8 cellular contexts compared by ENCODE assay signal in genomic region chr2:226030369-226031077, GRCh38.
A peak's percentile ranks its signal among the peaks of the same experiment; 100 is the strongest.
DNase-seq lines count a peak whose midpoint lies in the region; ATAC-seq and TF ChIP-seq lines count a peak whose summit lies in the region.

No MANE protein-coding gene starts in this region.

- no peaks in the 10 kb centered on the region for H3K36me3 Mint-ChIP-seq in activated naive CD4-positive, alpha-beta T cell treated with anti-CD3 and anti-CD28 coated beads, Interleukin-2, amount 50 U/mL, for 24 hours

- 14% methylated on average over 14 of the region's 14 CpGs for WGBS in prostate gland

- H3K36me3 ChIP-seq in SK-N-MC (ENCODE audit: insufficient read depth, low read length) (no peaks in the 10 kb centered on the region), prostate gland (no peaks in the 10 kb centered on the region)

- H3K4me1 ChIP-seq in foreskin keratinocyte (no peaks in the 10 kb centered on the region), prostate gland (replicated peaks) (no peaks in the 10 kb centered on the region)

- no peak for TF ChIP-seq CTCF in foreskin keratinocyte (conservative IDR thresholded peaks at IDR 0.05)
- no peak for TF ChIP-seq CTCF in prostate gland (IDR thresholded peaks at IDR 0.05)

- peak overlapping the region; percentile 7 for H3K9ac ChIP-seq in SK-N-MC (ENCODE audit: insufficient read length)

- H3K4me3 ChIP-seq in SK-N-MC (peak overlapping the region; percentile 69), prostate gland (peak overlapping the region; percentile 29 to 35)

- H3K27me3 Mint-ChIP-seq in activated naive CD4-positive, alpha-beta T cell treated with anti-CD3 and anti-CD28 coated beads, Interleukin-2, amount 50 U/mL, for 24 hours: peaks cover 35% of the 10 kb centered on the region

- H3K9me3 ChIP-seq in SK-N-MC (ENCODE audit: low read depth, low read length): no peaks in the 10 kb centered on the region
- no peaks in the 10 kb centered on the region for H3K9me3 ChIP-seq in prostate gland

- peak; percentile 16 for ATAC-seq in foreskin keratinocyte

- peaks cover 20% of the 10 kb centered on the region for H3K4me1 Mint-ChIP-seq in activated naive CD4-positive, alpha-beta T cell treated with anti-CD3 and anti-CD28 coated beads, Interleukin-2, amount 50 U/mL, for 24 hours

- no peak for DNase-seq in activated naive CD4-positive, alpha-beta T cell (lab: John Stamatoyannopoulos, UW)
- DNase-seq in SK-N-MC (ENCODE audit: low read depth, low spot score): no peak
- no peak for DNase-seq in foreskin keratinocyte
- DNase-seq in prostate gland (ENCODE audit: low spot score): no peak
- no peak for DNase-seq in NCI-H1436 (lab: John Stamatoyannopoulos, UW)
- no peak for DNase-seq in stimulated activated CD4-positive, alpha-beta T cell treated with anti-CD3 and anti-CD28 coated beads, Interleukin-12 subunit alpha, Interleukin-12 subunit beta, amount 100 ng/mL, for 4 hours
- DNase-seq in retina: no peak

- peak overlapping the region; percentile 64 for H3K4me3 Mint-ChIP-seq in activated naive CD4-positive, alpha-beta T cell treated with anti-CD3 and anti-CD28 coated beads, Interleukin-2, amount 50 U/mL, for 24 hours

- H3K9me3 Mint-ChIP-seq in activated naive CD4-positive, alpha-beta T cell treated with anti-CD3 and anti-CD28 coated beads, Interleukin-2, amount 50 U/mL, for 24 hours: no peaks in the 10 kb centered on the region

- H3K27ac ChIP-seq in SK-N-MC: no peak overlapping the region
- peak overlapping the region; percentile 29 for H3K27ac ChIP-seq in foreskin keratinocyte
- H3K27ac ChIP-seq in prostate gland: peak overlapping the region; percentile 63

- no peak for TF ChIP-seq POLR2A in prostate gland (IDR thresholded peaks at IDR 0.05)

- H3K27ac Mint-ChIP-seq in activated naive CD4-positive, alpha-beta T cell treated with anti-CD3 and anti-CD28 coated beads, Interleukin-2, amount 50 U/mL, for 24 hours: no peak overlapping the region

- H3K27me3 ChIP-seq in foreskin keratinocyte (no peaks in the 10 kb centered on the region), prostate gland (replicated peaks; ENCODE audit: insufficient read depth) (no peaks in the 10 kb centered on the region)

- intact Hi-C loops in prostate gland (cut with DNase I): no loop called here
